Comparison of ENCODE assay signal across 10 cellular contexts in genomic region chr1:167706931-167707877, GRCh38.
DNase-seq lines count a peak whose midpoint lies in the region; ATAC-seq lines count a peak whose summit lies in the region.
"Had no signal": no experiment of that assay in that cellular context is flagged by ENCODE, and none has a peak within 500 bp of the region (broad histone marks: within the 10 kb centered on the region; RNA-seq: fewer than 3 reads in every experiment).

No MANE protein-coding gene starts in this region.

- DNase-seq in left kidney (ENCODE audit: low read depth, low spot score) (peak; percentile 46), NCI-H1930 (lab: John Stamatoyannopoulos, UW) (no peak), DMS114 treated with DMSO at 0.1 percent for 48 hours (lab: John Stamatoyannopoulos, UW; ENCODE audit: unreplicated experiment) (no peak)
- DNase-seq in activated CD8-positive, alpha-beta memory T cell treated with anti-CD3 and anti-CD28 coated beads for 24 hours, result no peak
- DNase-seq: brain microvascular endothelial cell, DMS79, NCI-H2029 had no signal

- ATAC-seq in GM18519 (IDR thresholded peaks at IDR 0.05; ENCODE audit: low FRiP score, unreplicated experiment) (peak; percentile 47), GM21423 (IDR thresholded peaks at IDR 0.05; ENCODE audit: unreplicated experiment) (peak; percentile 35), HG03460 (IDR thresholded peaks at IDR 0.05; ENCODE audit: unreplicated experiment) (peak; percentile 48)
